8 cellular contexts compared by ENCODE assay signal in the genomic region with DNA sequence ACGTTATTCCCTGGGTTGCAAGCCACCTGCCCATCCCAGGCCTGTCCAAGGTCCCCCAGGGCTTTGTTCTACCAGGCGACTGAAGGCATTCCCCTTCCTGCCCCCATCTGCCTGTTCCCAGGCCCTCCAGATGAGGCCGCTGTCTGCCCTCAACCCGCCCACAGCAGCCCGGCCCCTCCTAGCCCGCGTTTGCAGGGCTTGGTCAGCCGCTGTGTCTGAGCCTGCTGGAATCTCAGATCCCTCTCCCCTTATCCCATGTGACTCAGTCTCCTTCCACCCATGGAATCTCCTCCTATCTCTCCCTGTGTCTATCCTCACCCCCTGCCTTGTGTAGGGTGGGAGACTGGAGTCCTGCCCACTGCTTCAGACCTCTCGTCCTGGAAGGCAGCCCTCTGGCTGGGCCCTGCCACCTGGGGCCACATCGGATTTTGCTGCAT.
DNase-seq lines count a peak whose midpoint lies in the region; ATAC-seq and TF ChIP-seq lines count a peak whose summit lies in the region.

No MANE protein-coding gene starts in this region.

- DNase-seq in CMK (ENCODE audit: low read depth) (peak; percentile 35), LNCaP clone FGC (ENCODE audit: low read depth) (no peak), WTC11 (ENCODE audit: low spot score) (peak; percentile 88), mammary epithelial cell (no peak), right lobe of liver (peak; percentile 58 to 67 (median 65))
- DNase-seq in stimulated activated CD8-positive, alpha-beta memory T cell treated with anti-CD3 and anti-CD28 coated beads, Interleukin-4, amount 100 ng/mL, for 4 hours (ENCODE audit: low read depth in 2 of 2, low spot score in 1 of 2) = peak; percentile 24 to 36

- H3K4me3 Mint-ChIP-seq in WTC11 = no peak overlapping the region

- peaks cover 7% of the 10 kb centered on the region; the same call in 1 of the 2 replicates for H3K36me3 Mint-ChIP-seq in WTC11

- H3K36me3 ChIP-seq in mammary epithelial cell (ENCODE audit: insufficient read depth, low read length) (no peaks in the 10 kb centered on the region), right lobe of liver (no peaks in the 10 kb centered on the region)

- no TSS peak for BruUV-seq in mammary epithelial cell (replicated peaks; lab: Mats Ljungman, UMichigan)

- H3K4me3 ChIP-seq in LNCaP clone FGC (ENCODE audit: low read depth, low read length) (no peak overlapping the region), mammary epithelial cell (replicated peaks in 1 of 3; ENCODE audit: insufficient read depth in 1 of 3, low read depth in 2 of 3, low read length in 3 of 3) (no peak overlapping the region), right lobe of liver (no peak overlapping the region)

- peaks cover 3% of the 10 kb centered on the region; the same call in 1 of the 2 replicates for H3K9me3 Mint-ChIP-seq in WTC11

- dilution Hi-C loops in mammary epithelial cell (cut with HindIII; ENCODE audit: low sequenced_read_pairs) = no loop called here

- H3K9ac ChIP-seq in mammary epithelial cell (ENCODE audit: insufficient read depth, low read length) = no peak overlapping the region

- WGBS in mammary epithelial cell (ENCODE audit: low coverage, missing lambda C conversion rate) = 31% methylated on average over 8 of the region's 10 CpGs
- whole genome bisulfite sequencing in right lobe of liver (ENCODE audit: insufficient coverage, low coverage, low lambda C conversion rate, missing lambda C conversion rate) = 8% methylated on average over 4 of the region's 10 CpGs

- no peaks in the 10 kb centered on the region for H3K79me2 ChIP-seq in mammary epithelial cell (ENCODE audit: insufficient read depth, low read length)

- POLR2A ChIA-PET in WTC11 (lab: Charles Lee) = no interaction called here

- peaks cover 19% of the 10 kb centered on the region for H3K27me3 Mint-ChIP-seq in WTC11 (ENCODE audit: low read depth)

- H4K20me1 ChIP-seq in mammary epithelial cell (ENCODE audit: insufficient read depth, low read length) = no peaks in the 10 kb centered on the region

- H3K27ac ChIP-seq in mammary epithelial cell (ENCODE audit: insufficient read depth, low read depth, low read length) (no peak overlapping the region), right lobe of liver (no peak overlapping the region)

- no peak for TF ChIP-seq POLR2A in right lobe of liver (IDR thresholded peaks at IDR 0.05)

- H3K27ac Mint-ChIP-seq in WTC11 = no peak overlapping the region

- no peaks in the 10 kb centered on the region for H3K4me1 ChIP-seq in mammary epithelial cell (ENCODE audit: insufficient read depth, low read length)
- H3K4me1 ChIP-seq in right lobe of liver = no peaks in the 10 kb centered on the region

- in situ Hi-C loops in mammary epithelial cell (cut with MboI; ENCODE audit: low sequenced_read_pairs in 2 of 2) = no loop called here

- H3K4me2 ChIP-seq in mammary epithelial cell (ENCODE audit: insufficient read depth, low read depth, low read length) = no peak overlapping the region

- 0 out of 2 replicates have a peak, but pooled peaks have one; percentile 8 for TF ChIP-seq CTCF in LNCaP clone FGC (IDR thresholded peaks at IDR 0.05; ENCODE audit: control insufficient read depth, extremely low read depth, insufficient read depth)
- peak; percentile 65 for TF ChIP-seq CTCF in WTC11 (IDR thresholded peaks at IDR 0.05)
- peak; percentile 40 to 73 for TF ChIP-seq CTCF in mammary epithelial cell (conservative IDR thresholded peaks at IDR 0.05 in 1 of 2, IDR thresholded peaks at IDR 0.05 in 1 of 2; ENCODE audit: extremely low read depth in 1 of 2, insufficient read depth in 1 of 2, low read depth in 1 of 2, low read length in 2 of 2)
- TF ChIP-seq CTCF in right lobe of liver (IDR thresholded peaks at IDR 0.05) = peak; percentile 48 to 68 (median 61)

- ATAC-seq in WTC11 (peak; percentile 97), right lobe of liver (peak; percentile 79 to 95 (median 89)), HG02885 (IDR thresholded peaks at IDR 0.05; ENCODE audit: poor library complexity, unreplicated experiment) (no peak), GM19397 (IDR thresholded peaks at IDR 0.05; ENCODE audit: unreplicated experiment) (no peak)

- CTCF ChIA-PET in WTC11 (lab: Charles Lee) (interaction anchor here (0.7 to 2.0 kb wide), 16 partner anchors 10 to 312 kb away, joined by 3 to 9 read pairs (median 4); a partner anchor contains a TSS), mammary epithelial cell (lab: Charles Lee; ENCODE audit: low non-redundant PET) (no interaction called here)

- no peaks in the 10 kb centered on the region for H3K9me3 ChIP-seq in mammary epithelial cell (replicated peaks; ENCODE audit: insufficient read depth, low read length)
- H3K9me3 ChIP-seq in right lobe of liver = no peaks in the 10 kb centered on the region

- intact Hi-C loops in mammary epithelial cell (cut with micrococcal nuclease) = loop anchor here (1.0 to 5.0 kb wide), 3 partner anchors 185 to 241 kb away; a partner anchor contains a TSS
- intact Hi-C loops in right lobe of liver (cut with DNase I) = loop anchor here in 1 of 2 donors (10.0 kb wide), 1 partner anchor 242 kb away; no protein-coding TSS in a partner anchor

- H3K4me1 Mint-ChIP-seq in WTC11 = peaks cover 35% of the 10 kb centered on the region

- H3K27me3 ChIP-seq in mammary epithelial cell (ENCODE audit: insufficient read depth, low read length) = no peaks in the 10 kb centered on the region
- no peaks in the 10 kb centered on the region for H3K27me3 ChIP-seq in right lobe of liver

- no peak overlapping the region for H2AFZ ChIP-seq in mammary epithelial cell (ENCODE audit: low read depth, low read length)

TF ChIP-seq in WTC11, 78 proteins besides CTCF, POLR2A, EP300 and RAD21:
- TF ChIP-seq TP53 (CRISPR knock-in tag; IDR thresholded peaks at IDR 0.05) (0 out of 2 replicates have a peak, but pooled peaks have one; percentile 48), SP1 (CRISPR knock-in tag; conservative IDR thresholded peaks at IDR 0.05) (no peak), MYBL2 (CRISPR knock-in tag; IDR thresholded peaks at IDR 0.05) (no peak), FOXK1 (CRISPR knock-in tag; IDR thresholded peaks at IDR 0.05) (0 out of 2 replicates have a peak, but pooled peaks have one; percentile 18)
- TF ChIP-seq, protein P1, sequence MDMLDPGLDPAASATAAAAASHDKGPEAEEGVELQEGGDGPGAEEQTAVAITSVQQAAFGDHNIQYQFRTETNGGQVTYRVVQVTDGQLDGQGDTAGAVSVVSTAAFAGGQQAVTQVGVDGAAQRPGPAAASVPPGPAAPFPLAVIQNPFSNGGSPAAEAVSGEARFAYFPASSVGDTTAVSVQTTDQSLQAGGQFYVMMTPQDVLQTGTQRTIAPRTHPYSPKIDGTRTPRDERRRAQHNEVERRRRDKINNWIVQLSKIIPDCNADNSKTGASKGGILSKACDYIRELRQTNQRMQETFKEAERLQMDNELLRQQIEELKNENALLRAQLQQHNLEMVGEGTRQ (CRISPR knock-in tag; IDR thresholded peaks at IDR 0.05) = peak; percentile 44; the same call in 1 of the 2 replicates
TF ChIP-seq in WTC11: peak in this region for 3.

Comparison
In these comparisons a context has a peak if more than half of its experiments do, and no peak if none do; other contexts are left out.
1. DNase-seq: peak in CMK (single experiment), WTC11 (single experiment), right lobe of liver (3 of 3) and stimulated activated CD8-positive, alpha-beta memory T cell treated with anti-CD3 and anti-CD28 coated beads, Interleukin-4, amount 100 ng/mL, for 4 hours (2 of 2); none in LNCaP clone FGC (single experiment) and mammary epithelial cell (single experiment).
2. CTCF ChIP-seq: peak in every context shown above with its lines; median percentile 65 in WTC11; 61 in right lobe of liver; 56 in mammary epithelial cell; 8 in LNCaP clone FGC.
3. ATAC-seq: peak in WTC11 (single experiment) and right lobe of liver (4 of 4); none in HG02885 (single experiment) and GM19397 (single experiment).